Comparison of ENCODE assay signal across 2 cellular contexts in the genomic region with DNA sequence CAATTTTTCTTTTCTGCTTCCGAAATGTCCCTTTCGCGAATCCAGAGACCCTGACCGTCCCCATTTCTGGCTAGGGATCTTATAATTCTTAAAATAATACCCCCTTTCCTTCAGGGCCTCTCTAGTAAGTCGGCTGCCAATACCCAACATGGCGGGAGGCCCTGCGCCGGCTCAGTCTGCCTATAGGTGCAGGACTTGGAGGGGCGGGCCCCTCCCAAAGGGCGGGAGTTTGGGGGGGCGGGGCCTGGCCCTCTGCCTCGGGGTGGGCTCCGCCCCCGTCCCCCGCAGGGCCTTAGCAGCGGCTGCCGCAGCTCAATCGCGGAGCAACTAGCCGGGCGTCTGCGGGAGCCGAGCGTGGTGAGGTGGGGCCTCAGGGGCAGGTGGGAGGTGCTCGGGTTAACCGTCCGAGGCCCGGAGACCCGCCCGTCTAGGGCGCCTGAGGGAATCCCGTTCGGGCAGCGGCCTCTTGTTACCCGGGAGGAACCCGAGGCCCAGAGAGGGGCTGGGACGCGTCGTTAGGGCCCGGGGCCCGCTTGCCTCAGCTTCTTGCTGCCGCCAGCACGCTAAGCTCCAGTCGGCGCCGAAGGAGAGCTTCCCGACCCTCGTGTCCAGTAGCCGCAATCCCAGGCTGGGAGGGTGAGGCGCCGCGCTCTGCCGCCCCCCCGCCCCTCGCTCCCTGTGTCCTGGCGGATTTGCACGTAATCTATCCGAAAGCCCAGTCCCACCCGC.
A peak's percentile ranks its signal among the peaks of the same experiment; 100 is the strongest.
TF ChIP-seq lines count a peak whose summit lies in the region.

TSS of gene CEP250 (plus strand) at position 718 of the 729 bp plus-strand sequence. CDS start 6,770 bp downstream, outside the sequence.

TF ChIP-seq in HEK293, 187 proteins besides CTCF, POLR2A, EP300 and RAD21 (continued from another document and continues in another):
- TF ChIP-seq, protein P1, sequence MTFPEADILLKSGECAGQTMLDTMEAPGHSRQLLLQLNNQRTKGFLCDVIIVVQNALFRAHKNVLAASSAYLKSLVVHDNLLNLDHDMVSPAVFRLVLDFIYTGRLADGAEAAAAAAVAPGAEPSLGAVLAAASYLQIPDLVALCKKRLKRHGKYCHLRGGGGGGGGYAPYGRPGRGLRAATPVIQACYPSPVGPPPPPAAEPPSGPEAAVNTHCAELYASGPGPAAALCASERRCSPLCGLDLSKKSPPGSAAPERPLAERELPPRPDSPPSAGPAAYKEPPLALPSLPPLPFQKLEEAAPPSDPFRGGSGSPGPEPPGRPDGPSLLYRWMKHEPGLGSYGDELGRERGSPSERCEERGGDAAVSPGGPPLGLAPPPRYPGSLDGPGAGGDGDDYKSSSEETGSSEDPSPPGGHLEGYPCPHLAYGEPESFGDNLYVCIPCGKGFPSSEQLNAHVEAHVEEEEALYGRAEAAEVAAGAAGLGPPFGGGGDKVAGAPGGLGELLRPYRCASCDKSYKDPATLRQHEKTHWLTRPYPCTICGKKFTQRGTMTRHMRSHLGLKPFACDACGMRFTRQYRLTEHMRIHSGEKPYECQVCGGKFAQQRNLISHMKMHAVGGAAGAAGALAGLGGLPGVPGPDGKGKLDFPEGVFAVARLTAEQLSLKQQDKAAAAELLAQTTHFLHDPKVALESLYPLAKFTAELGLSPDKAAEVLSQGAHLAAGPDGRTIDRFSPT (tag by site-specific recombination; IDR thresholded peaks at IDR 0.05) = no peak
- no peak for TF ChIP-seq ZNF785 (tag by site-specific recombination; IDR thresholded peaks at IDR 0.05)
- no peak for TF ChIP-seq ZNF837 (tag by site-specific recombination; IDR thresholded peaks at IDR 0.05)
- TF ChIP-seq ZIC2 (tag by site-specific recombination; IDR thresholded peaks at IDR 0.05) = peak; percentile 76
- peak; percentile 79 for TF ChIP-seq KLF10 (tag by site-specific recombination; IDR thresholded peaks at IDR 0.05)
- no peak for TF ChIP-seq HOXC10 (CRISPR knock-in tag; IDR thresholded peaks at IDR 0.05)
- TF ChIP-seq ZNF341 (tag by site-specific recombination; IDR thresholded peaks at IDR 0.05; ENCODE audit: low read depth) = peak; percentile 75
- no peak for TF ChIP-seq ZNF350 (tag by site-specific recombination; IDR thresholded peaks at IDR 0.05)
- no peak for TF ChIP-seq ZNF302 (tag by site-specific recombination; IDR thresholded peaks at IDR 0.05; ENCODE audit: low read depth)
- TF ChIP-seq ZFP69B (tag by site-specific recombination; IDR thresholded peaks at IDR 0.05) = peak; percentile 61; the same call in 1 of the 2 replicates
- TF ChIP-seq OVOL3 (tag by site-specific recombination; IDR thresholded peaks at IDR 0.05) = peak; percentile 29; the same call in 1 of the 2 replicates
- TF ChIP-seq AEBP2 (tag by site-specific recombination; IDR thresholded peaks at IDR 0.05; ENCODE audit: borderline replicate concordance) = no peak
- TF ChIP-seq ZNF747 (tag by site-specific recombination; IDR thresholded peaks at IDR 0.05) = no peak
- no peak for TF ChIP-seq ZNF274 (IDR thresholded peaks at IDR 0.05; ENCODE audit: low read length)
- TF ChIP-seq ZNF274 (tag by site-specific recombination; IDR thresholded peaks at IDR 0.05; ENCODE audit: borderline replicate concordance) = no peak
- TF ChIP-seq, protein P2, sequence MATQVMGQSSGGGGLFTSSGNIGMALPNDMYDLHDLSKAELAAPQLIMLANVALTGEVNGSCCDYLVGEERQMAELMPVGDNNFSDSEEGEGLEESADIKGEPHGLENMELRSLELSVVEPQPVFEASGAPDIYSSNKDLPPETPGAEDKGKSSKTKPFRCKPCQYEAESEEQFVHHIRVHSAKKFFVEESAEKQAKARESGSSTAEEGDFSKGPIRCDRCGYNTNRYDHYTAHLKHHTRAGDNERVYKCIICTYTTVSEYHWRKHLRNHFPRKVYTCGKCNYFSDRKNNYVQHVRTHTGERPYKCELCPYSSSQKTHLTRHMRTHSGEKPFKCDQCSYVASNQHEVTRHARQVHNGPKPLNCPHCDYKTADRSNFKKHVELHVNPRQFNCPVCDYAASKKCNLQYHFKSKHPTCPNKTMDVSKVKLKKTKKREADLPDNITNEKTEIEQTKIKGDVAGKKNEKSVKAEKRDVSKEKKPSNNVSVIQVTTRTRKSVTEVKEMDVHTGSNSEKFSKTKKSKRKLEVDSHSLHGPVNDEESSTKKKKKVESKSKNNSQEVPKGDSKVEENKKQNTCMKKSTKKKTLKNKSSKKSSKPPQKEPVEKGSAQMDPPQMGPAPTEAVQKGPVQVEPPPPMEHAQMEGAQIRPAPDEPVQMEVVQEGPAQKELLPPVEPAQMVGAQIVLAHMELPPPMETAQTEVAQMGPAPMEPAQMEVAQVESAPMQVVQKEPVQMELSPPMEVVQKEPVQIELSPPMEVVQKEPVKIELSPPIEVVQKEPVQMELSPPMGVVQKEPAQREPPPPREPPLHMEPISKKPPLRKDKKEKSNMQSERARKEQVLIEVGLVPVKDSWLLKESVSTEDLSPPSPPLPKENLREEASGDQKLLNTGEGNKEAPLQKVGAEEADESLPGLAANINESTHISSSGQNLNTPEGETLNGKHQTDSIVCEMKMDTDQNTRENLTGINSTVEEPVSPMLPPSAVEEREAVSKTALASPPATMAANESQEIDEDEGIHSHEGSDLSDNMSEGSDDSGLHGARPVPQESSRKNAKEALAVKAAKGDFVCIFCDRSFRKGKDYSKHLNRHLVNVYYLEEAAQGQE (tag by site-specific recombination; IDR thresholded peaks at IDR 0.05) = peak; percentile 46; the same call in 1 of the 2 replicates
- TF ChIP-seq ZFP37 (tag by site-specific recombination; IDR thresholded peaks at IDR 0.05) = 0 out of 2 replicates have a peak, but pooled peaks have one; percentile 27
- no peak for TF ChIP-seq ZNF155 (tag by site-specific recombination; IDR thresholded peaks at IDR 0.05)

TF ChIP-seq in neural cell, 6 proteins besides CTCF, POLR2A, EP300 and RAD21 (continued from another document):
- TF ChIP-seq MXI1 (conservative IDR thresholded peaks at IDR 0.05; ENCODE audit: poor library complexity, severe bottlenecking) (peak; percentile 81), SMC3 (conservative IDR thresholded peaks at IDR 0.05; ENCODE audit: poor library complexity) (no peak)
